In the genomic region with DNA sequence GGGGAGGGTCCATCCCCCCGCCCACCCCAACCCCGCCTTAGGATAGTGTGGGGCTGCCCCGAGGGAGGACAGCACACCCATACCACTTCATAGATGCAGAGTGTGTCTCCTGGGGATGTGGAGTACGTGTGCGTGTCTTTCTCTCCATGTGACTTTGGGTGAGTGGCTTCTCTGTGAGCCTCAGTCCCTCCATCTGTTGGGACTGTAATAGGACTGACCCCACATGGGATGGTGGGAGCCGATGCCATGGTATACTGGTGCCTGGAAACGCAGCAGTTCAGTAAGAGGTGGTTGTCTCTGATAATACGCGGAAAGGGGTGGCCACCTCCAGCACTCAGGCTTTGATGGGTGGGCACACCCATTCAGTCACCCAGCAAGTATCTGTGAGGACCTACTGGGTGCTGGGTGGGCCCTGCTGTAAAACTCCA, we compare ENCODE assay signal across 7 cellular contexts. TPM values are rescaled to one million over a fixed set of nuclear protein-coding genes. Genes with fewer than 3 reads are reported as not detected.
DNase-seq lines count a peak whose midpoint lies in the region; TF ChIP-seq lines count a peak whose summit lies in the region.

No MANE protein-coding gene starts in this region.

- DNase-seq in HAP-1 (ENCODE audit: low spot score in 2 of 2) (no peak), SW480 (ENCODE audit: low spot score) (peak; percentile 44), fibroblast of the aortic adventitia (ENCODE audit: low read depth) (no peak), midbrain (lab: John Stamatoyannopoulos, UW) (no peak), NCI-H187 treated with DMSO at 0.1 percent for 48 hours (lab: John Stamatoyannopoulos, UW) (no peak), putamen (ENCODE audit: low spot score) (no peak)

- H3K4me3 ChIP-seq in HAP-1 (peak overlapping the region; percentile 87), fibroblast of the aortic adventitia (ENCODE audit: low read depth, low read length) (peak overlapping the region; percentile 79), skeletal muscle satellite cell (ENCODE audit: low read length) (peak overlapping the region; percentile 92)

- no peaks in the 10 kb centered on the region for H3K9me3 ChIP-seq in HAP-1
- H3K9me3 ChIP-seq in skeletal muscle satellite cell (replicated peaks; ENCODE audit: low read length) = no peaks in the 10 kb centered on the region

- in situ Hi-C loops in HAP-1 (cut with MboI; ENCODE audit: low sequenced_read_pairs) = no loop called here

- H3K36me3 ChIP-seq in HAP-1 (replicated peaks) (peaks cover 32% of the 10 kb centered on the region), skeletal muscle satellite cell (ENCODE audit: insufficient read depth, low read length) (peaks cover 38% of the 10 kb centered on the region)

- H3K9ac ChIP-seq in skeletal muscle satellite cell (ENCODE audit: low read depth, low read length) = peak overlapping the region; percentile 94

- TF ChIP-seq CTCF in fibroblast of the aortic adventitia (IDR thresholded peaks at IDR 0.05; ENCODE audit: insufficient read depth, low read length) = no peak

- H3K4me1 ChIP-seq in HAP-1 (peaks cover 8% of the 10 kb centered on the region), skeletal muscle satellite cell (ENCODE audit: control insufficient read depth, insufficient read depth, low read length) (peaks cover 19% of the 10 kb centered on the region)

- H3K4me2 ChIP-seq in skeletal muscle satellite cell (ENCODE audit: low read length) = peak overlapping the region; percentile 100

- H3K27me3 ChIP-seq in HAP-1 (ENCODE audit: low read depth) (no peaks in the 10 kb centered on the region), skeletal muscle satellite cell (ENCODE audit: control insufficient read depth, insufficient read depth, low read length) (no peaks in the 10 kb centered on the region)

RNA-seq across cellular contexts. Expression of gene PRKD2, which starts 0.8 kb away (rescaled TPM):
- total RNA-seq in fibroblast of the aortic adventitia (ENCODE audit: low replicate concordance) = 8.0 and 9.7 TPM in 2 replicates
- 7.1 and 7.6 TPM in 2 replicates for total RNA-seq in skeletal muscle satellite cell (2012; rRNA removed)

RNA-seq across cellular contexts. Expression of gene FKRP, which starts 28.1 kb away (rescaled TPM):
- total RNA-seq in fibroblast of the aortic adventitia (ENCODE audit: low replicate concordance) = 11.8 and 13.2 TPM in 2 replicates
- total RNA-seq in skeletal muscle satellite cell (2012; rRNA removed) = 19.9 and 20.3 TPM in 2 replicates

RNA-seq across cellular contexts. Expression of gene STRN4, which starts 28.5 kb away (rescaled TPM):
- 45.3 and 45.9 TPM in 2 replicates for total RNA-seq in fibroblast of the aortic adventitia (ENCODE audit: low replicate concordance)
- 50.4 and 57.7 TPM in 2 replicates for total RNA-seq in skeletal muscle satellite cell (2012; rRNA removed)

RNA-seq across cellular contexts. Expression of gene DACT3, which starts 56.7 kb away (rescaled TPM):
- total RNA-seq in fibroblast of the aortic adventitia (ENCODE audit: low replicate concordance) = 5.1 and 17.5 TPM in 2 replicates
- total RNA-seq in skeletal muscle satellite cell (2012; rRNA removed) = 1.3 and 1.5 TPM in 2 replicates
